7 cellular contexts compared by ENCODE assay signal in genomic region chr19:3172680-3173015, GRCh38. TPM values are rescaled to one million over a fixed set of nuclear protein-coding genes. Genes with fewer than 3 reads are reported as not detected.
"Had no signal": no experiment of that assay in that cellular context is flagged by ENCODE, and none has a peak within 500 bp of the region (broad histone marks: within the 10 kb centered on the region; RNA-seq: fewer than 3 reads in every experiment).

No MANE protein-coding gene starts in this region.

RNA-seq across cellular contexts. Expression of gene S1PR4, which starts 5.9 kb away (rescaled TPM):
- total RNA-seq: LHCN-M2, M059J, SJSA1 had no signal

RNA-seq across cellular contexts. Expression of gene GNA15, which starts 36.8 kb away (rescaled TPM):
- total RNA-seq: M059J had no signal

RNA-seq across cellular contexts. Expression of gene CELF5, which starts 51.8 kb away (rescaled TPM):
- total RNA-seq: ascending aorta, bronchial epithelial cell, LHCN-M2, M059J, NCI-H460, Peyer's patch, SJSA1 had no signal
